ENCODE assay signal across 1 cellular context in the genomic region with DNA sequence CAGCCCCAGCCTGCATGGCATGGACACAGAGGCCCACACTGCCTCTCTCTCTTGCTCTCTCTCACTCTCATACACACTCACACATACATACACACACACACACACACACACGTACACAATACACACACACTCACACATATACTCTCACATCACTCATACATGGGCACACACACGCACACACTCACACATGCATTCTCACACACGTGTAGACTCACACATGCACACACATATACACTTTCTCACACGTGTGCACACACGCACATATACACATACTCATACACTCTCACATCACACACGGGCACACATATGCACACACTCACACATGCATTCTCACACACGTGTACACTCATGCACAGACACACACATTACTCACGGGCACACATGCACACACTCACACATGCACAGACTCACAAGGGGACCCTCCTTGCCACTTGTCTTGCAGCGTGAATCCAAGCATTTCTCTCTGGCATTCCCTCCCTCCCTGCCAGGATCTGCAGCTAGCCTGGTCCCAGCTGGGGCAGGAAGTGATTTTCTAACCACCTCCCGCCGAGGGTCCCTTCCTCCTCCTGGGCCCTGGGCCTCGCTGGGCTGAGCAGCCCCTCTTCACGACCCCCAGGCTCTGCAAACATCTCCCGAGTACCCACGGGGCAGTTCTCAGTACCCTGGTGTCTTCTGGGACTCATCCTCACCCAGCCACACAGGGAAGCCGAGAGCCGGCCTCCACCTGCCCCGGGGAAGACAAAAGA.
TF ChIP-seq lines count a peak whose summit lies in the region.

No MANE protein-coding gene starts in this region.

TF ChIP-seq in HEK293, 187 proteins besides CTCF, POLR2A, EP300 and RAD21 (continued from another document):
- TF ChIP-seq, protein P1, sequence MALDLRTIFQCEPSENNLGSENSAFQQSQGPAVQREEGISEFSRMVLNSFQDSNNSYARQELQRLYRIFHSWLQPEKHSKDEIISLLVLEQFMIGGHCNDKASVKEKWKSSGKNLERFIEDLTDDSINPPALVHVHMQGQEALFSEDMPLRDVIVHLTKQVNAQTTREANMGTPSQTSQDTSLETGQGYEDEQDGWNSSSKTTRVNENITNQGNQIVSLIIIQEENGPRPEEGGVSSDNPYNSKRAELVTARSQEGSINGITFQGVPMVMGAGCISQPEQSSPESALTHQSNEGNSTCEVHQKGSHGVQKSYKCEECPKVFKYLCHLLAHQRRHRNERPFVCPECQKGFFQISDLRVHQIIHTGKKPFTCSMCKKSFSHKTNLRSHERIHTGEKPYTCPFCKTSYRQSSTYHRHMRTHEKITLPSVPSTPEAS (tag by site-specific recombination; IDR thresholded peaks at IDR 0.05), result peak; percentile 83
TF ChIP-seq in HEK293: peak in this region for 1.
